ENCODE assay signal across 29 cellular contexts in the genomic region with DNA sequence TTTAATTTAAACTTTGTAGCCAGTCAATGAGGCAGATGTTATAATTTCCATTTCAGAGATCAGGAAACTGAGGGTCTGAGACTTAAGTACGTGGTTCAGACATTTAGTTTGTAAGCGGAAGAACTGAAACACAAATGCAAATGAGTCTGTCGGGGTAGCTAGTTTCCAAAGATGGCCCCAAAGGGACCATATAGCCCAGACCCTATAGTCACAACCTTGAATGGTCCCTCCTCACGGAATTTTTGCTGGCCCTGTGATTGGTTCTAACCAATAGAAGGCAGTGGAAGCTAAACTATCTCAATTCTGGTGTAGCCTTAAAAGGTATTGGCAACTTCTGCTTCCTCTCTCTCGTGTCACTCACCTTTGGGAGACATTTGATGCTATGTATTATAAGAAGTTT. TPM values are rescaled to one million over a fixed set of nuclear protein-coding genes. Genes with fewer than 3 reads are reported as not detected.
DNase-seq lines count a peak whose midpoint lies in the region; ATAC-seq and TF ChIP-seq lines count a peak whose summit lies in the region.
"Had no signal": no experiment of that assay in that cellular context is flagged by ENCODE, and none has a peak within 500 bp of the region (broad histone marks: within the 10 kb centered on the region; RNA-seq: fewer than 3 reads in every experiment).

No MANE protein-coding gene starts in this region.

- peak overlapping the region; percentile 62 for H3K4me2 ChIP-seq in OCI-LY3 (ENCODE audit: low read length)

- H3K4me3 ChIP-seq in OCI-LY3 (ENCODE audit: low read length) = peak overlapping the region; percentile 59
- H3K4me3 ChIP-seq: GM23248, K562 had no signal

- peaks cover 15% of the 10 kb centered on the region for H3K4me1 ChIP-seq in OCI-LY3 (ENCODE audit: low read length)

- H3K27ac ChIP-seq in OCI-LY3 (ENCODE audit: low read length) = no peak overlapping the region
- H3K27ac ChIP-seq: GM23248, RWPE1 had no signal

- ATAC-seq in GM21423 (IDR thresholded peaks at IDR 0.05; ENCODE audit: unreplicated experiment) = peak; percentile 55
- peak; percentile 34 for ATAC-seq in memory B cell (ENCODE audit: low read depth)
- no peak for ATAC-seq in GM18858 (IDR thresholded peaks at IDR 0.05; ENCODE audit: unreplicated experiment)
- no peak for ATAC-seq in HG03039 (IDR thresholded peaks at IDR 0.05; ENCODE audit: unreplicated experiment)
- ATAC-seq in GM19035 (IDR thresholded peaks at IDR 0.05; ENCODE audit: unreplicated experiment) = no peak
- ATAC-seq: HepG2, K562, Panc1 had no signal

- H3K79me2 ChIP-seq in OCI-LY3 (ENCODE audit: low read length) = no peaks in the 10 kb centered on the region

- H3K4me3 Mint-ChIP-seq in memory B cell = peak overlapping the region; percentile 35
- H3K4me3 Mint-ChIP-seq: CD14-positive monocyte; CD8-positive, alpha-beta memory T cell; T-helper 2 cell treated with Interferon-gamma antibody and Interleukin-4, amounts not matched to agents 5 μg/mL and 100 μg/mL, for 36 hours had no signal

- H3K4me1 Mint-ChIP-seq in memory B cell = peaks cover 14% of the 10 kb centered on the region
- H3K4me1 Mint-ChIP-seq: CD14-positive monocyte; CD8-positive, alpha-beta memory T cell had no signal

- peak overlapping the region; percentile 47; the same call in 1 of the 2 replicates for H2AFZ ChIP-seq in OCI-LY3 (ENCODE audit: low read depth, low read length)
- H2AFZ ChIP-seq: GM23248 had no signal

- H3K27me3 ChIP-seq in OCI-LY3 (ENCODE audit: low read depth, low read length) = peaks cover 14% of the 10 kb centered on the region

- H3K9me3 Mint-ChIP-seq in memory B cell = no peaks in the 10 kb centered on the region
- H3K9me3 Mint-ChIP-seq: CD8-positive, alpha-beta memory T cell; T-helper 2 cell treated with Interferon-gamma antibody and Interleukin-4, amounts not matched to agents 5 μg/mL and 100 μg/mL, for 36 hours had no signal

- no peak for DNase-seq in memory B cell (ENCODE audit: low spot score in 2 of 2)
- DNase-seq in occipital lobe (lab: John Stamatoyannopoulos, UW) = no peak
- DNase-seq: CD8-positive, alpha-beta memory T cell; DMS79 treated with DMSO at 0.1 percent for 48 hours; GF-D8; GM23248; H7; Kasumi-1; NCI-H1105; NCI-H146; NCI-H2029; NCI-H446; NCI-H524 treated with DMSO at 0.1 percent for 48 hours; NCI-H774; NK-92 treated with Interleukin-12 subunit alpha and Interleukin-12 subunit beta, amount 100 ng/mL, for 24 hours; SHP77; T-helper 1 cell had no signal

- no peak overlapping the region for H3K9ac ChIP-seq in OCI-LY3 (ENCODE audit: low read length)
- H3K9ac ChIP-seq: GM23248 had no signal

- no peak for TF ChIP-seq CTCF in OCI-LY3 (IDR thresholded peaks at IDR 0.05; ENCODE audit: low read depth, low read length)

- no peaks in the 10 kb centered on the region for H4K20me1 ChIP-seq in OCI-LY3 (ENCODE audit: insufficient read depth, low read length)

- no peaks in the 10 kb centered on the region for H3K36me3 ChIP-seq in OCI-LY3 (replicated peaks; ENCODE audit: low read depth, low read length)

- H3K27me3 Mint-ChIP-seq in memory B cell = peaks cover 8% of the 10 kb centered on the region

- H3K36me3 Mint-ChIP-seq in memory B cell = no peaks in the 10 kb centered on the region
- H3K36me3 Mint-ChIP-seq: CD14-positive monocyte; CD8-positive, alpha-beta memory T cell had no signal

- H3K9me3 ChIP-seq in OCI-LY3 (ENCODE audit: insufficient read depth, low read length) = no peaks in the 10 kb centered on the region

- H3K27ac Mint-ChIP-seq in memory B cell = no peak overlapping the region
- H3K27ac Mint-ChIP-seq: CD14-positive monocyte; CD8-positive, alpha-beta memory T cell; T-helper 2 cell treated with Interferon-gamma antibody and Interleukin-4, amounts not matched to agents 5 μg/mL and 100 μg/mL, for 36 hours had no signal

RNA-seq across cellular contexts. Expression of gene BCO1, which starts 7.5 kb away (rescaled TPM):
- total RNA-seq in occipital lobe = 0.31 TPM
- total RNA-seq: CD8-positive, alpha-beta memory T cell; GM23248; HT1080; K562 had no signal

Comparison
In these comparisons a context has a peak if more than half of its experiments do, and no peak if none do; other contexts are left out.
1. ATAC-seq: peak in GM21423 (single experiment) and memory B cell (single experiment); none in GM18858 (single experiment), HG03039 (single experiment) and GM19035 (single experiment).